ENCODE assay signal across 13 cellular contexts in genomic region chr2:240919786-240920782, GRCh38. TPM values are rescaled to one million over a fixed set of nuclear protein-coding genes. Genes with fewer than 3 reads are reported as not detected.
A peak's percentile ranks its signal among the peaks of the same experiment; 100 is the strongest.
DNase-seq lines count a peak whose midpoint lies in the region; ATAC-seq and TF ChIP-seq lines count a peak whose summit lies in the region.
"Had no signal": no experiment of that assay in that cellular context is flagged by ENCODE, and none has a peak within 500 bp of the region (broad histone marks: within the 10 kb centered on the region; RNA-seq: fewer than 3 reads in every experiment).

No MANE protein-coding gene starts in this region.

- H3K27me3 Mint-ChIP-seq in WTC11 (ENCODE audit: low read depth): peaks cover 6% of the 10 kb centered on the region

- in situ Hi-C loops in gastrocnemius medialis (cut with MboI; ENCODE audit: low sequenced_read_pairs in 4 of 4): no loop called here

- no peaks in the 10 kb centered on the region for H3K4me1 Mint-ChIP-seq in WTC11

- intact Hi-C loops in left ventricle myocardium superior (cut with micrococcal nuclease) (no loop called here), gastrocnemius medialis (cut with DNase I; ENCODE audit: low total_unique reads) (loop anchor here (10.0 kb wide), 1 partner anchor 185 kb away; the partner anchor contains the start of gene MTERF4)

- H3K4me3 Mint-ChIP-seq in WTC11: no peak overlapping the region

- no peak overlapping the region for H3K4me3 ChIP-seq in gastrocnemius medialis

- H3K36me3 ChIP-seq in gastrocnemius medialis: no peaks in the 10 kb centered on the region

- CTCF ChIA-PET in WTC11 (lab: Charles Lee): no interaction called here

- DNase-seq in Daoy (ENCODE audit: low read depth): peak; percentile 4
- peak; percentile 8 for DNase-seq in WTC11 (ENCODE audit: low spot score)
- DNase-seq in left ventricle myocardium superior: peak; percentile 20
- peak; percentile 1 to 11 for DNase-seq in gastrocnemius medialis
- DNase-seq in dedifferentiated amniotic fluid mesenchymal stem cell (ENCODE audit: extremely low spot score): no peak
- no peak for DNase-seq in NCI-H82 treated with DMSO at 0.1 percent for 48 hours (lab: John Stamatoyannopoulos, UW; ENCODE audit: unreplicated experiment)
- no peak for DNase-seq in A172 (ENCODE audit: low spot score)
- DNase-seq: activated CD4-positive, alpha-beta T cell treated with anti-CD3 and anti-CD28 coated beads, Interleukin-2, amount 50 U/mL, for 1 hour; KG1; occipital lobe; SIG-M5 had no signal

- TF ChIP-seq CTCF in WTC11 (IDR thresholded peaks at IDR 0.05) (no peak), gastrocnemius medialis (IDR thresholded peaks at IDR 0.05 in 4 of 5, conservative IDR thresholded peaks at IDR 0.05 in 1 of 5) (no peak)

- no peak overlapping the region for H3K27ac ChIP-seq in gastrocnemius medialis

- POLR2A ChIA-PET in WTC11 (lab: Charles Lee): no interaction called here

- no peaks in the 10 kb centered on the region for H3K36me3 Mint-ChIP-seq in WTC11

- ATAC-seq in WTC11 (no peak), left ventricle myocardium superior (no peak), gastrocnemius medialis (no peak), HG02588 (IDR thresholded peaks at IDR 0.05; ENCODE audit: unreplicated experiment) (no peak)
- ATAC-seq: esophagus mucosa had no signal

- peaks cover 3 to 9% (median 8%) of the 10 kb centered on the region in 3 donors for H3K27me3 ChIP-seq in gastrocnemius medialis

- no peak overlapping the region for H3K27ac Mint-ChIP-seq in WTC11

- no peaks in the 10 kb centered on the region for H3K9me3 ChIP-seq in gastrocnemius medialis

- H3K9me3 Mint-ChIP-seq in WTC11: no peaks in the 10 kb centered on the region

- no peak for TF ChIP-seq POLR2A in gastrocnemius medialis (IDR thresholded peaks at IDR 0.05)

- H3K4me1 ChIP-seq in gastrocnemius medialis: no peaks in the 10 kb centered on the region

TF ChIP-seq in WTC11, 78 proteins besides CTCF, POLR2A, EP300 and RAD21:
- TF ChIP-seq ELF4 (CRISPR knock-in tag; IDR thresholded peaks at IDR 0.05; ENCODE audit: low read depth) (no peak), NFATC4 (CRISPR knock-in tag; IDR thresholded peaks at IDR 0.05) (no peak), FOXP1 (CRISPR knock-in tag; IDR thresholded peaks at IDR 0.05; ENCODE audit: borderline replicate concordance) (no peak), ZMAT4 (CRISPR knock-in tag; IDR thresholded peaks at IDR 0.05) (no peak), JAZF1 (CRISPR knock-in tag; IDR thresholded peaks at IDR 0.05) (no peak), USF1 (CRISPR knock-in tag; IDR thresholded peaks at IDR 0.05) (no peak), ERG (CRISPR knock-in tag; IDR thresholded peaks at IDR 0.05) (no peak), HMGXB4 (CRISPR knock-in tag; IDR thresholded peaks at IDR 0.05) (no peak), FOXP4 (CRISPR knock-in tag; IDR thresholded peaks at IDR 0.05) (no peak), ZNF423 (CRISPR knock-in tag; IDR thresholded peaks at IDR 0.05) (no peak), FOXK1 (CRISPR knock-in tag; IDR thresholded peaks at IDR 0.05) (no peak), ZNF396 (CRISPR knock-in tag; IDR thresholded peaks at IDR 0.05; ENCODE audit: borderline replicate concordance) (no peak), SP1 (CRISPR knock-in tag; conservative IDR thresholded peaks at IDR 0.05) (no peak), ATF3 (CRISPR knock-in tag; conservative IDR thresholded peaks at IDR 0.05) (no peak), ZNF416 (CRISPR knock-in tag; IDR thresholded peaks at IDR 0.05) (no peak), RELA (CRISPR knock-in tag; IDR thresholded peaks at IDR 0.05; ENCODE audit: borderline replicate concordance) (no peak)
- TF ChIP-seq, protein P1, sequence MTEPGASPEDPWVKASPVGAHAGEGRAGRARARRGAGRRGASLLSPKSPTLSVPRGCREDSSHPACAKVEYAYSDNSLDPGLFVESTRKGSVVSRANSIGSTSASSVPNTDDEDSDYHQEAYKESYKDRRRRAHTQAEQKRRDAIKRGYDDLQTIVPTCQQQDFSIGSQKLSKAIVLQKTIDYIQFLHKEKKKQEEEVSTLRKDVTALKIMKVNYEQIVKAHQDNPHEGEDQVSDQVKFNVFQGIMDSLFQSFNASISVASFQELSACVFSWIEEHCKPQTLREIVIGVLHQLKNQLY (CRISPR knock-in tag; IDR thresholded peaks at IDR 0.05): no peak
TF ChIP-seq in WTC11: peak in this region for 0.

RNA-seq across cellular contexts. Expression of gene CROCC2, which starts 13.9 kb away (rescaled TPM):
- total RNA-seq in Daoy (2014; rRNA removed; shearing (Covaris generic)): not detected in 2 replicates
- total RNA-seq in WTC11 (2021) (not detected in 3 replicates), left ventricle myocardium superior (not detected), gastrocnemius medialis (under 1 TPM in 1 of 4 donors, not detected in 3; 0.07 TPM)
- total RNA-seq in A172 (2014; rRNA removed; shearing (Covaris generic)): 0.02 TPM in 1 of 2 replicates, not detected in the other

RNA-seq across cellular contexts. Expression of gene MAB21L4, which starts 24.1 kb away (rescaled TPM):
- not detected in 2 replicates for total RNA-seq in Daoy (2014; rRNA removed; shearing (Covaris generic))
- total RNA-seq in WTC11 (2021): not detected in 3 replicates
- not detected for total RNA-seq in left ventricle myocardium superior
- not detected for total RNA-seq in gastrocnemius medialis
- total RNA-seq in A172 (2014; rRNA removed; shearing (Covaris generic)): 0.22 TPM in 1 of 2 replicates, not detected in the other
- total RNA-seq: occipital lobe had no signal

RNA-seq across cellular contexts. Expression of gene AGXT, which starts 51.5 kb away (rescaled TPM):
- not detected in 2 replicates for total RNA-seq in Daoy (2014; rRNA removed; shearing (Covaris generic))
- total RNA-seq in WTC11 (2021) (0.16 to 0.37 TPM (median 0.24 TPM) in 3 replicates), left ventricle myocardium superior (0.12 TPM), gastrocnemius medialis (1 to 10 TPM in 2 of 4 donors, not detected in 2; 1.7 to 3.3 TPM)
- total RNA-seq in A172 (2014; rRNA removed; shearing (Covaris generic)): 0.07 TPM in 1 of 2 replicates, not detected in the other
- total RNA-seq: esophagus mucosa, occipital lobe had no signal

Comparison
In these comparisons a context has a peak if more than half of its experiments do, and no peak if none do; other contexts are left out.
1. DNase-seq: peak in Daoy (single experiment), WTC11 (single experiment), left ventricle myocardium superior (single experiment) and gastrocnemius medialis (2 of 2); none in dedifferentiated amniotic fluid mesenchymal stem cell (single experiment), NCI-H82 treated with DMSO at 0.1 percent for 48 hours (single experiment) and A172 (single experiment).